Comparison of ENCODE assay signal across 10 cellular contexts in genomic region chr4:121199742-121200561, GRCh38. TPM values are rescaled to one million over a fixed set of nuclear protein-coding genes. Genes with fewer than 3 reads are reported as not detected.
DNase-seq lines count a peak whose midpoint lies in the region; ATAC-seq and TF ChIP-seq lines count a peak whose summit lies in the region.
"Had no signal": no experiment of that assay in that cellular context is flagged by ENCODE, and none has a peak within 500 bp of the region (broad histone marks: within the 10 kb centered on the region; RNA-seq: fewer than 3 reads in every experiment).

No MANE protein-coding gene starts in this region.

- H3K79me2 ChIP-seq in mammary epithelial cell (ENCODE audit: insufficient read depth, low read length): no peaks in the 10 kb centered on the region
- H3K79me2 ChIP-seq: parathyroid adenoma had no signal

- CTCF ChIA-PET in MCF 10A (lab: Yijun Ruan, JAX): interaction anchor here (0.5 to 6.4 kb wide), 9 partner anchors 8 to 182 kb away, joined by 3 to 52 read pairs (median 3); no protein-coding TSS in a partner anchor
- CTCF ChIA-PET in mammary epithelial cell (lab: Charles Lee; ENCODE audit: low non-redundant PET): no interaction called here

- H3K27me3 ChIP-seq in mammary epithelial cell (ENCODE audit: insufficient read depth, low read length): no peaks in the 10 kb centered on the region
- H3K27me3 ChIP-seq: BLaER1 had no signal

- H3K9ac ChIP-seq in mammary epithelial cell (ENCODE audit: insufficient read depth, low read length): no peak overlapping the region
- H3K9ac ChIP-seq: BLaER1, parathyroid adenoma had no signal

- peak; percentile 17 for DNase-seq in MCF 10A (ENCODE audit: unreplicated experiment)
- DNase-seq in mammary epithelial cell: no peak
- peak; percentile 47 for DNase-seq in NB4 (ENCODE audit: low read depth)
- DNase-seq in stimulated activated naive CD8-positive, alpha-beta T cell treated with anti-CD3 and anti-CD28 coated beads, Interleukin-15, Interleukin-2, amounts not matched to agents 100 U/mL and 50 U/mL, for 24 hours: peak; percentile 17
- DNase-seq in NCI-H226: no peak
- DNase-seq in occipital lobe (lab: John Stamatoyannopoulos, UW): no peak
- DNase-seq in nephron progenitor cell: no peak

- no peaks in the 10 kb centered on the region for H4K20me1 ChIP-seq in mammary epithelial cell (ENCODE audit: insufficient read depth, low read length)
- H4K20me1 ChIP-seq: BLaER1 had no signal

- intact Hi-C loops in MCF 10A (cut with micrococcal nuclease): loop anchor here (10.0 kb wide), 1 partner anchor 1045 kb away; no protein-coding TSS in a partner anchor
- intact Hi-C loops in mammary epithelial cell (cut with micrococcal nuclease): no loop called here

- ATAC-seq in HG02642 (IDR thresholded peaks at IDR 0.05; ENCODE audit: poor library complexity, unreplicated experiment): peak; percentile 83
- ATAC-seq in stimulated activated naive CD8-positive, alpha-beta T cell treated with anti-CD3 and anti-CD28 coated beads, Interleukin-15, Interleukin-2, amounts not matched to agents 100 U/mL and 50 U/mL, for 24 hours: peak; percentile 72

- H3K4me1 Mint-ChIP-seq in MCF 10A (ENCODE audit: insufficient read depth, unreplicated experiment) (peaks cover 6% of the 10 kb centered on the region), nephron progenitor cell (no peaks in the 10 kb centered on the region)

- TF ChIP-seq CTCF in MCF 10A (IDR thresholded peaks at IDR 0.05; ENCODE audit: unreplicated experiment) (no peak), mammary epithelial cell (conservative IDR thresholded peaks at IDR 0.05 in 1 of 2, IDR thresholded peaks at IDR 0.05 in 1 of 2; ENCODE audit: extremely low read depth in 1 of 2, insufficient read depth in 1 of 2, low read depth in 1 of 2, low read length in 2 of 2) (no peak), NB4 (IDR thresholded peaks at IDR 0.05; ENCODE audit: low read depth, low read length) (peak; percentile 10), nephron progenitor cell (IDR thresholded peaks at IDR 0.05) (no peak)

- H3K9me3 ChIP-seq in mammary epithelial cell (replicated peaks; ENCODE audit: insufficient read depth, low read length): no peaks in the 10 kb centered on the region
- H3K9me3 ChIP-seq: BLaER1 had no signal

- BruUV-seq in MCF 10A (replicated peaks; lab: Mats Ljungman, UMichigan) (no TSS peak), mammary epithelial cell (replicated peaks; lab: Mats Ljungman, UMichigan) (no TSS peak)

- no peaks in the 10 kb centered on the region for H3K36me3 ChIP-seq in mammary epithelial cell (ENCODE audit: insufficient read depth, low read length)
- H3K36me3 ChIP-seq: BLaER1 had no signal

- no peaks in the 10 kb centered on the region for H3K4me1 ChIP-seq in mammary epithelial cell (ENCODE audit: insufficient read depth, low read length)
- H3K4me1 ChIP-seq: BLaER1, parathyroid adenoma had no signal

- H3K9me3 Mint-ChIP-seq in MCF 10A (ENCODE audit: unreplicated experiment): no peaks in the 10 kb centered on the region
- H3K9me3 Mint-ChIP-seq in nephron progenitor cell: no peaks in the 10 kb centered on the region

- no peak overlapping the region for H3K27ac ChIP-seq in mammary epithelial cell (ENCODE audit: insufficient read depth, low read depth, low read length)
- H3K27ac ChIP-seq: BLaER1, parathyroid adenoma had no signal

- no peak for TF ChIP-seq POLR2A in NB4 (IDR thresholded peaks at IDR 0.05; ENCODE audit: extremely low read depth, insufficient read length)

- in situ Hi-C loops in mammary epithelial cell (cut with MboI; ENCODE audit: low sequenced_read_pairs in 2 of 2): loop anchor here in 1 of 2 donors (25.0 kb wide), 1 partner anchor 462 kb away; no protein-coding TSS in a partner anchor

- dilution Hi-C loops in mammary epithelial cell (cut with HindIII; ENCODE audit: low sequenced_read_pairs): no loop called here

- 48% methylated on average over 10 of the region's 10 CpGs for WGBS in mammary epithelial cell (ENCODE audit: low coverage, missing lambda C conversion rate)

- no peak overlapping the region for H3K27ac Mint-ChIP-seq in MCF 10A (ENCODE audit: low read depth, unreplicated experiment)
- no peak overlapping the region for H3K27ac Mint-ChIP-seq in nephron progenitor cell

- H3K36me3 Mint-ChIP-seq in MCF 10A (ENCODE audit: insufficient read depth, unreplicated experiment) (no peaks in the 10 kb centered on the region), nephron progenitor cell (ENCODE audit: low read depth) (no peaks in the 10 kb centered on the region)

- no peaks in the 10 kb centered on the region for H3K27me3 Mint-ChIP-seq in MCF 10A (ENCODE audit: insufficient read depth, unreplicated experiment)
- H3K27me3 Mint-ChIP-seq in nephron progenitor cell (ENCODE audit: low read depth, poor library complexity): no peaks in the 10 kb centered on the region

- POLR2A ChIA-PET in MCF 10A (lab: Yijun Ruan, JAX): interaction anchor here (0.7 kb wide), 1 partner anchor 1943 kb away, joined by 3 read pairs; no protein-coding TSS in a partner anchor

- H2AFZ ChIP-seq in mammary epithelial cell (ENCODE audit: low read depth, low read length): no peak overlapping the region
- H2AFZ ChIP-seq: parathyroid adenoma had no signal

- H3K4me3 Mint-ChIP-seq in MCF 10A (ENCODE audit: unreplicated experiment): no peak overlapping the region
- H3K4me3 Mint-ChIP-seq in nephron progenitor cell: no peak overlapping the region

- no peak overlapping the region for H3K4me2 ChIP-seq in mammary epithelial cell (ENCODE audit: insufficient read depth, low read depth, low read length)
- H3K4me2 ChIP-seq: BLaER1 had no signal

- H3K4me3 ChIP-seq in mammary epithelial cell (replicated peaks in 1 of 3; ENCODE audit: insufficient read depth in 1 of 3, low read depth in 2 of 3, low read length in 3 of 3) (no peak overlapping the region), NB4 (ENCODE audit: low read depth, low read length) (no peak overlapping the region)
- H3K4me3 ChIP-seq: BLaER1 had no signal

RNA-seq across cellular contexts. Expression of gene TNIP3, which starts 35.8 kb away (rescaled TPM):
- total RNA-seq in MCF 10A (2022) (2.0 and 2.1 TPM in 2 replicates), mammary epithelial cell (not detected), occipital lobe (0.47 TPM)
- polyA plus RNA-seq in mammary epithelial cell: 0.06 TPM
- not detected for polyA minus RNA-seq in mammary epithelial cell

Comparison
In these comparisons a context has a peak if more than half of its experiments do, and no peak if none do; other contexts are left out.
1. DNase-seq: peak in MCF 10A (single experiment), NB4 (single experiment) and stimulated activated naive CD8-positive, alpha-beta T cell treated with anti-CD3 and anti-CD28 coated beads, Interleukin-15, Interleukin-2, amounts not matched to agents 100 U/mL and 50 U/mL, for 24 hours (single experiment); none in mammary epithelial cell (single experiment), NCI-H226 (single experiment), occipital lobe (single experiment) and nephron progenitor cell (single experiment).